Comparison of ENCODE assay signal across 9 cellular contexts in genomic region chr1:220013497-220013896, GRCh38. TPM values are rescaled to one million over a fixed set of nuclear protein-coding genes. Genes with fewer than 3 reads are reported as not detected.
DNase-seq lines count a peak whose midpoint lies in the region; ATAC-seq and TF ChIP-seq lines count a peak whose summit lies in the region.
"Had no signal": no experiment of that assay in that cellular context is flagged by ENCODE, and none has a peak within 500 bp of the region (broad histone marks: within the 10 kb centered on the region; RNA-seq: fewer than 3 reads in every experiment).

No MANE protein-coding gene starts in this region.

- H3K4me3 Mint-ChIP-seq in CD8-positive, alpha-beta T cell, result no peak overlapping the region

- peaks cover 82% of the 10 kb centered on the region for H3K36me3 Mint-ChIP-seq in CD8-positive, alpha-beta T cell

- no peak overlapping the region for H3K4me2 ChIP-seq in mesendoderm (ENCODE audit: low read length)

- H2BK5ac ChIP-seq in mesendoderm (ENCODE audit: low read length), result no peak overlapping the region

- H2BK15ac ChIP-seq in mesendoderm (replicated peaks; ENCODE audit: low read depth), result no peak overlapping the region

- CTCF ChIA-PET in CD8-positive, alpha-beta T cell (lab: Charles Lee), result no interaction called here

- H3K18ac ChIP-seq in mesendoderm (ENCODE audit: low read length), result no peak overlapping the region

- no peaks in the 10 kb centered on the region for H3K9me3 ChIP-seq in CD8-positive, alpha-beta T cell (ENCODE audit: low read length)

- H3K4ac ChIP-seq in mesendoderm (ENCODE audit: low read depth, low read length), result no peak overlapping the region

- no peaks in the 10 kb centered on the region for H3K9me3 Mint-ChIP-seq in CD8-positive, alpha-beta T cell

- ATAC-seq in CD8-positive, alpha-beta T cell, result no peak
- ATAC-seq in GM19438 (IDR thresholded peaks at IDR 0.05; ENCODE audit: low read depth, unreplicated experiment) (peak; percentile 62), HG03159 (IDR thresholded peaks at IDR 0.05; ENCODE audit: unreplicated experiment) (peak; percentile 75), HG02885 (IDR thresholded peaks at IDR 0.05; ENCODE audit: poor library complexity, unreplicated experiment) (no peak)

- no peaks in the 10 kb centered on the region for H3K4me1 ChIP-seq in CD8-positive, alpha-beta T cell (ENCODE audit: insufficient read depth, low read length)
- no peaks in the 10 kb centered on the region for H3K4me1 ChIP-seq in mesendoderm (ENCODE audit: control insufficient read depth, low read depth, low read length)

- no peaks in the 10 kb centered on the region for H3K27me3 Mint-ChIP-seq in CD8-positive, alpha-beta T cell (ENCODE audit: low read depth)

- DNase-seq in CD8-positive, alpha-beta T cell, result no peak
- DNase-seq in coronary artery (ENCODE audit: low spot score), result no peak
- DNase-seq in activated CD4-positive, CD25-positive, alpha-beta regulatory T cell (lab: John Stamatoyannopoulos, UW), result no peak
- DNase-seq in mesendoderm, result no peak
- no peak for DNase-seq in stimulated activated CD4-positive, alpha-beta T cell treated with anti-CD3 and anti-CD28 coated beads, Interleukin-4, amount 100 ng/mL, for 24 hours
- DNase-seq: DMS 273 treated with DMSO at 0.1 percent for 48 hours had no signal

- no peaks in the 10 kb centered on the region for H3K79me2 ChIP-seq in mesendoderm (ENCODE audit: control insufficient read depth, insufficient read depth, low read length)

- peak overlapping the region; percentile 30 for H3K27ac Mint-ChIP-seq in CD8-positive, alpha-beta T cell

- TF ChIP-seq CTCF in CD8-positive, alpha-beta T cell (IDR thresholded peaks at IDR 0.05), result no peak
- no peak for TF ChIP-seq CTCF in coronary artery (IDR thresholded peaks at IDR 0.05)

- no CpG with 5 or more reads among the region's 3 CpGs for WGBS in mesendoderm (ENCODE audit: extremely low coverage, insufficient coverage, low lambda C conversion rate)

- H3K27ac ChIP-seq in CD8-positive, alpha-beta T cell (ENCODE audit: low read depth, low read length), result no peak overlapping the region
- H3K27ac ChIP-seq in coronary artery, result peak overlapping the region; percentile 28 to 29
- H3K27ac ChIP-seq in mesendoderm (ENCODE audit: low read depth, low read length), result no peak overlapping the region

- peaks cover 4% of the 10 kb centered on the region for H3K4me1 Mint-ChIP-seq in CD8-positive, alpha-beta T cell (ENCODE audit: low read depth)

- no peak overlapping the region for H3K4me3 ChIP-seq in CD8-positive, alpha-beta T cell (ENCODE audit: low read depth, low read length)
- no peak overlapping the region for H3K4me3 ChIP-seq in coronary artery
- no peak overlapping the region for H3K4me3 ChIP-seq in mesendoderm (ENCODE audit: low read length)

- no peak overlapping the region for H3K23ac ChIP-seq in mesendoderm (ENCODE audit: low read length)

- H2BK120ac ChIP-seq in mesendoderm (ENCODE audit: low read depth, low read length), result no peak overlapping the region

- H3K36me3 ChIP-seq in CD8-positive, alpha-beta T cell (ENCODE audit: insufficient read depth, low read length), result peaks cover 36% of the 10 kb centered on the region
- no peaks in the 10 kb centered on the region for H3K36me3 ChIP-seq in mesendoderm (ENCODE audit: control insufficient read depth, insufficient read depth, low read length)

- H2AK5ac ChIP-seq in mesendoderm (ENCODE audit: low read length), result no peak overlapping the region

- no peak overlapping the region for H4K8ac ChIP-seq in mesendoderm (ENCODE audit: low read depth, low read length)

- H4K5ac ChIP-seq in mesendoderm (ENCODE audit: low read length), result no peak overlapping the region

- no peaks in the 10 kb centered on the region for H3K27me3 ChIP-seq in CD8-positive, alpha-beta T cell (ENCODE audit: insufficient read depth, low read length)
- H3K27me3 ChIP-seq in mesendoderm (ENCODE audit: insufficient read depth, low read length, poor library complexity), result no peaks in the 10 kb centered on the region

- H3K56ac ChIP-seq in mesendoderm (ENCODE audit: low read length), result no peak overlapping the region

- no peaks in the 10 kb centered on the region for H3K79me1 ChIP-seq in mesendoderm (ENCODE audit: low read length)

- POLR2A ChIA-PET in CD8-positive, alpha-beta T cell (lab: Charles Lee), result interaction anchor here (0.6 kb wide), 1 partner anchor 44 kb away, joined by 4 read pairs; no protein-coding TSS in a partner anchor

- no peak overlapping the region for H3K9ac ChIP-seq in mesendoderm (ENCODE audit: low read length)

- intact Hi-C loops in CD8-positive, alpha-beta T cell (cut with DNase I, micrococcal nuclease), result no loop called here

RNA-seq across cellular contexts. Expression of gene EPRS1, which starts 32.8 kb away (rescaled TPM):
- total RNA-seq in CD8-positive, alpha-beta T cell, result 10 to 100 TPM; 42.8 to 44.2 TPM
- polyA plus RNA-seq in mesendoderm (2013, experiment 1 of 2), result 82.1 TPM
- 84.0 TPM for polyA plus RNA-seq in mesendoderm (2013, experiment 2 of 2)

Comparison
In these comparisons a context has a peak if more than half of its experiments do, and no peak if none do; other contexts are left out.
1. ATAC-seq: peak in GM19438 (single experiment) and HG03159 (single experiment); none in CD8-positive, alpha-beta T cell (single experiment) and HG02885 (single experiment).
2. H3K27ac ChIP-seq: peak in coronary artery (2 of 2); none in CD8-positive, alpha-beta T cell (single experiment) and mesendoderm (single experiment).